12 cellular contexts compared by ENCODE assay signal in genomic region chr11:73177380-73178091, GRCh38. TPM values are rescaled to one million over a fixed set of nuclear protein-coding genes. Genes with fewer than 3 reads are reported as not detected.
DNase-seq lines count a peak whose midpoint lies in the region; ATAC-seq, FAIRE-seq and TF ChIP-seq lines count a peak whose summit lies in the region.
"Had no signal": no experiment of that assay in that cellular context is flagged by ENCODE, and none has a peak within 500 bp of the region (broad histone marks: within the 10 kb centered on the region; RNA-seq: fewer than 3 reads in every experiment).

No MANE protein-coding gene starts in this region.

- peak overlapping the region; percentile 37 for H3K4me2 ChIP-seq in endothelial cell of umbilical vein (ENCODE audit: insufficient read depth, low read length)

- peak in 1 of 2 donors; percentile 39 for DNase-seq in activated naive CD4-positive, alpha-beta T cell treated with anti-CD3 and anti-CD28 coated beads, Interleukin-2, amount 50 U/mL, for 72 hours (ENCODE audit: low spot score in 2 of 2)
- no peak for DNase-seq in activated naive CD4-positive, alpha-beta T cell treated with anti-CD3 and anti-CD28 coated beads, Interleukin-2, amount 50 U/mL, for 16 hours
- peak; percentile 94 for DNase-seq in endothelial cell of umbilical vein (ENCODE audit: low read depth, low spot score)
- DNase-seq in mucosa of descending colon, result no peak
- no peak for DNase-seq in vagina (ENCODE audit: extremely low spot score in 2 of 2)
- no peak for DNase-seq in germinal center (ENCODE audit: low spot score)
- DNase-seq in SHP77 treated with DMSO at 0.1 percent for 48 hours (lab: John Stamatoyannopoulos, UW), result no peak
- no peak for DNase-seq in DMS79 (lab: John Stamatoyannopoulos, UW)

- no peaks in the 10 kb centered on the region for H3K9me1 ChIP-seq in endothelial cell of umbilical vein (replicated peaks; ENCODE audit: control insufficient read depth, extremely low read depth, insufficient read depth, low read length)

- no peak overlapping the region for H3K4me3 ChIP-seq in endothelial cell of umbilical vein (replicated peaks in 1 of 3; ENCODE audit: insufficient read depth in 1 of 3, low read depth in 1 of 3, low read length in 3 of 3)
- H3K4me3 ChIP-seq in mucosa of descending colon, result no peak overlapping the region
- no peak overlapping the region for H3K4me3 ChIP-seq in vagina
- H3K4me3 ChIP-seq: SJSA1 had no signal

- H3K9ac ChIP-seq in endothelial cell of umbilical vein (replicated peaks; ENCODE audit: extremely low read depth, insufficient read depth, low read length), result peak overlapping the region; percentile 79

- peak overlapping the region; percentile 88 for H2AFZ ChIP-seq in endothelial cell of umbilical vein (ENCODE audit: low read depth, low read length)

- dilution Hi-C loops in endothelial cell of umbilical vein (cut with MboI; ENCODE audit: extremely low pct_ligation_motif_present, low sequenced_read_pairs), result no loop called here

- peak; percentile 98 for FAIRE-seq in endothelial cell of umbilical vein (lab: Jason Lieb, UNC)

- peak; percentile 13 to 25 for ATAC-seq in activated naive CD4-positive, alpha-beta T cell treated with anti-CD3 and anti-CD28 coated beads, Interleukin-2, amount 50 U/mL, for 72 hours
- peak; percentile 37 for ATAC-seq in mucosa of descending colon

- TF ChIP-seq CTCF in endothelial cell of umbilical vein (IDR thresholded peaks at IDR 0.05; ENCODE audit: extremely low read depth in 1 of 2, insufficient read depth in 1 of 2, low read depth in 1 of 2, low read length in 2 of 2), result no peak
- no peak for TF ChIP-seq CTCF in mucosa of descending colon (IDR thresholded peaks at IDR 0.05)
- TF ChIP-seq CTCF in vagina (IDR thresholded peaks at IDR 0.05), result peak in 1 of 3 experiments; percentile 8

- CTCF ChIA-PET in endothelial cell of umbilical vein (lab: Charles Lee), result interaction anchor here (0.7 to 5.4 kb wide), 53 partner anchors 9 to 579 kb away, joined by 3 to 196 read pairs (median 5); partner anchors contain the start of genes ATG16L2, FCHSD2, P2RY2 and STARD10

- H3K9me3 ChIP-seq in endothelial cell of umbilical vein (replicated peaks; ENCODE audit: control insufficient read depth, insufficient read depth, low read length) (no peaks in the 10 kb centered on the region), mucosa of descending colon (no peaks in the 10 kb centered on the region), vagina (no peaks in the 10 kb centered on the region)
- H3K9me3 ChIP-seq: SJSA1 had no signal

- intact Hi-C loops in endothelial cell of umbilical vein (cut with micrococcal nuclease) (loop anchor here (1.0 kb wide), 6 partner anchors 8 to 493 kb away; partner anchors contain the start of gene FCHSD2), mucosa of descending colon (cut with DNase I, micrococcal nuclease) (loop anchor here in 1 of 2 donors (2.0 kb wide), 1 partner anchor 347 kb away; no protein-coding TSS in a partner anchor), vagina (cut with DNase I) (loop anchor here (5.0 kb wide), 2 partner anchors 350 to 455 kb away; no protein-coding TSS in a partner anchor)

- POLR2A ChIA-PET in endothelial cell of umbilical vein (lab: Charles Lee), result interaction anchor here (0.6 to 1.3 kb wide), 7 partner anchors 8 to 350 kb away, joined by 3 to 5 read pairs (median 3); partner anchors contain the start of gene FCHSD2

- no peaks in the 10 kb centered on the region for H3K79me2 ChIP-seq in endothelial cell of umbilical vein (ENCODE audit: control insufficient read depth, insufficient read depth, low read length)

- H3K9me3 Mint-ChIP-seq in activated naive CD4-positive, alpha-beta T cell treated with anti-CD3 and anti-CD28 coated beads, Interleukin-2, amount 50 U/mL, for 72 hours, result no peaks in the 10 kb centered on the region
- H3K9me3 Mint-ChIP-seq: type B pancreatic cell had no signal

- H3K27me3 ChIP-seq in endothelial cell of umbilical vein (ENCODE audit: control insufficient read depth in 2 of 2, insufficient read depth in 2 of 2, low read length in 2 of 2) (no peaks in the 10 kb centered on the region), vagina (no peaks in the 10 kb centered on the region)
- H3K27me3 ChIP-seq: SJSA1 had no signal

- peak; percentile 78 for TF ChIP-seq POLR2A in endothelial cell of umbilical vein (IDR thresholded peaks at IDR 0.05; ENCODE audit: low read depth, low read length)
- no peak for TF ChIP-seq POLR2A in vagina (IDR thresholded peaks at IDR 0.05)

- no peak overlapping the region for H3K27ac Mint-ChIP-seq in activated naive CD4-positive, alpha-beta T cell treated with anti-CD3 and anti-CD28 coated beads, Interleukin-2, amount 50 U/mL, for 72 hours
- H3K27ac Mint-ChIP-seq: type B pancreatic cell had no signal

- H3K27ac ChIP-seq in endothelial cell of umbilical vein (ENCODE audit: insufficient read depth, low read depth, low read length), result peak overlapping the region; percentile 90
- H3K27ac ChIP-seq in vagina, result peak overlapping the region; percentile 49
- H3K27ac ChIP-seq: SJSA1 had no signal

- BruUV-seq in endothelial cell of umbilical vein (replicated peaks; lab: Mats Ljungman, UMichigan), result TSS peak; percentile 97

- H3K36me3 ChIP-seq in endothelial cell of umbilical vein (ENCODE audit: control insufficient read depth in 2 of 2, extremely low read depth in 1 of 2, insufficient read depth in 2 of 2, low read length in 2 of 2), result no peaks in the 10 kb centered on the region
- H3K36me3 ChIP-seq in mucosa of descending colon (ENCODE audit: low read depth), result no peaks in the 10 kb centered on the region
- no peaks in the 10 kb centered on the region for H3K36me3 ChIP-seq in vagina
- H3K36me3 ChIP-seq: SJSA1 had no signal

- H3K4me1 ChIP-seq in endothelial cell of umbilical vein (ENCODE audit: control insufficient read depth, extremely low read depth, insufficient read depth, low read length) (peaks cover 28% of the 10 kb centered on the region), mucosa of descending colon (ENCODE audit: low read depth) (peaks cover 10% of the 10 kb centered on the region), vagina (peaks cover 23% of the 10 kb centered on the region)

- H4K20me1 ChIP-seq in endothelial cell of umbilical vein (replicated peaks; ENCODE audit: control insufficient read depth, extremely low read depth, insufficient read depth, low read length), result no peaks in the 10 kb centered on the region

- no peaks in the 10 kb centered on the region for H3K36me3 Mint-ChIP-seq in activated naive CD4-positive, alpha-beta T cell treated with anti-CD3 and anti-CD28 coated beads, Interleukin-2, amount 50 U/mL, for 72 hours
- H3K36me3 Mint-ChIP-seq: type B pancreatic cell had no signal

TF ChIP-seq in endothelial cell of umbilical vein, 7 proteins besides CTCF, POLR2A, EP300 and RAD21:
- TF ChIP-seq JUN (IDR thresholded peaks at IDR 0.05; ENCODE audit: borderline replicate concordance, insufficient read depth, insufficient read length, low read depth) (no peak), GATA2 (IDR thresholded peaks at IDR 0.05; ENCODE audit: insufficient read depth, insufficient read length, low read depth, low read length) (no peak), FOS (IDR thresholded peaks at IDR 0.05; ENCODE audit: borderline replicate concordance, insufficient read depth, low read length) (peak; percentile 64), POLR2AphosphoS5 (IDR thresholded peaks at IDR 0.05; ENCODE audit: insufficient read depth, low read depth, low read length) (peak; percentile 82), MYC (IDR thresholded peaks at IDR 0.05; ENCODE audit: low read depth, low read length) (no peak), EZH2 (IDR thresholded peaks at IDR 0.05; ENCODE audit: borderline replicate concordance, low read depth, low read length, severe bottlenecking) (no peak)
- TF ChIP-seq, protein P1, sequence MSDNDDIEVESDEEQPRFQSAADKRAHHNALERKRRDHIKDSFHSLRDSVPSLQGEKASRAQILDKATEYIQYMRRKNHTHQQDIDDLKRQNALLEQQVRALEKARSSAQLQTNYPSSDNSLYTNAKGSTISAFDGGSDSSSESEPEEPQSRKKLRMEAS (IDR thresholded peaks at IDR 0.05; ENCODE audit: insufficient read depth, insufficient read length), result no peak

RNA-seq across cellular contexts. Expression of gene FCHSD2, which starts 35.4 kb away (rescaled TPM):
- 10 to 100 TPM; 10.3 to 32.4 TPM for total RNA-seq in activated naive CD4-positive, alpha-beta T cell treated with anti-CD3 and anti-CD28 coated beads, Interleukin-2, amount 50 U/mL, for 72 hours
- 56.2 and 56.9 TPM in 2 replicates for total RNA-seq in endothelial cell of umbilical vein
- 17.7 and 20.8 TPM in 2 replicates for polyA plus RNA-seq in endothelial cell of umbilical vein
- 25.6 and 25.8 TPM in 2 replicates for polyA plus RNA-seq in endothelial cell of umbilical vein (2011; cell fraction: cytosol; rRNA removed)
- 78.8 and 99.8 TPM in 2 replicates for polyA plus RNA-seq in endothelial cell of umbilical vein (2011; cell fraction: nucleus; rRNA removed)
- polyA plus RNA-seq in endothelial cell of umbilical vein (2012), result 34.5 and 43.4 TPM in 2 replicates
- 30.4 and 31.4 TPM in 2 replicates for polyA minus RNA-seq in endothelial cell of umbilical vein
- polyA minus RNA-seq in endothelial cell of umbilical vein (2011; cell fraction: cytosol; rRNA and poly(A)+ RNA removed), result 7.9 TPM
- 43.6 and 52.0 TPM in 2 replicates for polyA minus RNA-seq in endothelial cell of umbilical vein (2011; cell fraction: nucleus; rRNA and poly(A)+ RNA removed)
- 10 to 100 TPM; 15.7 to 41.6 (median 21.6) TPM for total RNA-seq in mucosa of descending colon
- total RNA-seq in vagina, result 15.7 TPM

RNA-seq across cellular contexts. Expression of gene P2RY2, which starts 40.5 kb away (rescaled TPM):
- not detected for total RNA-seq in activated naive CD4-positive, alpha-beta T cell treated with anti-CD3 and anti-CD28 coated beads, Interleukin-2, amount 50 U/mL, for 72 hours
- total RNA-seq in endothelial cell of umbilical vein (4.4 and 5.6 TPM in 2 replicates), mucosa of descending colon (10 to 100 TPM in 2 of 3 donors, 1 to 10 TPM in 1; 7.6 to 20.6 (median 14.5) TPM), vagina (27.3 TPM)
- 4.8 and 4.9 TPM in 2 replicates for polyA plus RNA-seq in endothelial cell of umbilical vein
- 3.0 and 3.4 TPM in 2 replicates for polyA plus RNA-seq in endothelial cell of umbilical vein (2011; cell fraction: cytosol; rRNA removed)
- polyA plus RNA-seq in endothelial cell of umbilical vein (2011; cell fraction: nucleus; rRNA removed), result 1.9 and 3.0 TPM in 2 replicates
- polyA plus RNA-seq in endothelial cell of umbilical vein (2012), result 2.6 and 4.5 TPM in 2 replicates
- 2.8 and 2.9 TPM in 2 replicates for polyA minus RNA-seq in endothelial cell of umbilical vein
- not detected for polyA minus RNA-seq in endothelial cell of umbilical vein (2011; cell fraction: cytosol; rRNA and poly(A)+ RNA removed)
- 1.7 and 2.0 TPM in 2 replicates for polyA minus RNA-seq in endothelial cell of umbilical vein (2011; cell fraction: nucleus; rRNA and poly(A)+ RNA removed)
- total RNA-seq: LHCN-M2, SJSA1 had no signal
- polyA plus RNA-seq: AG04450 had no signal
